Comparison of ENCODE assay signal across 17 cellular contexts in the genomic region with DNA sequence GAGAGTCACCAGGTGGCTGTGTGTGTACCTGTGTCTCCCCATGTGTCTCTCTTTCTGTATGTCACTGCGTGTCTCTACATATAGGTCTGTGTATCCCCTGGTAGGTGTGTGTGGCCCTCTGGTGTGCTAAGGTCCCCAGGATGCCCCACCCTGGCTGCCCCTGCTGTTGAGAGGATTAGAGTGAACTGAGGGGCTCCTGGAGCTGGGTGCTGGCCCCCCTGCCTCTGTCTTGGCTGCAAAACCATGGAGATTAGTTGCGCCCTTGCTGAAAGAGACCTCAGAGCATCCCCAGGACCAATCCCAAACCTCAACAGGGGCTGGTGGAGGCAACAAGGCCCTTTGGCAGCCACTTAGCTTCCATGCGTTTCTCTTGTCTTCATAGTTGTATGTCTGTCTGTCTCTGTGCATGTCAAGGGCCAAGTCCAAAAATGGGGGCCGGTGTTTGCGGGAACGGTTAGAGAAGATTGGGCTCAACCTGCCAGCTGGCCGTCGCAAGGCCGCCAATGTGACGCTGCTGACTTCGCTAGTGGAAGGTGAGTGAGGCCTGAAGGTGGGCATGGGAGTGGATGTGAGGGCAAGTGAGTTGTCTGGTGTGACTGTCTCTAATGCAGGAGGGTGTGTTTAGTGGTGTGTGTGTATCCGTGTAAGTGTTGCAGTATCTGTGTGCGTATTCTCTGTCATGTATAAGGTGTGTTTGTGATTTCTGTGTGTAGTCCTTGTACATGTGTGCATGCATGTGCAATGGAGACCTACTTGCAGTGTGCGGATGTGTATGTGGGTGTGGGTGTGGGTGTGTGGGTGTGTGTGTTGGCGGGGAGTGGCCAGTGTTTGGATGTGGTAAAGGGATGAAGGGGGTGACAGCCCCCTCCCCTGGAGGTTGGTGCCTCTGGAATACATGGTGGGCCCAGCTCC. TPM values are rescaled to one million over a fixed set of nuclear protein-coding genes. Genes with fewer than 3 reads are reported as not detected.
DNase-seq lines count a peak whose midpoint lies in the region; ATAC-seq and TF ChIP-seq lines count a peak whose summit lies in the region.
"Had no signal": no experiment of that assay in that cellular context is flagged by ENCODE, and none has a peak within 500 bp of the region (broad histone marks: within the 10 kb centered on the region; RNA-seq: fewer than 3 reads in every experiment).

No MANE protein-coding gene starts in this region.

- DNase-seq in cardiac septum (ENCODE audit: low spot score) (peak; percentile 69), left ventricle myocardium inferior (no peak), mesenteric fat pad (ENCODE audit: low spot score) (peak; percentile 86), UCSD-AML1 (lab: John Stamatoyannopoulos, UW; ENCODE audit: unreplicated experiment) (no peak), NCI-H774 (lab: John Stamatoyannopoulos, UW) (no peak)
- peak; percentile 40 for DNase-seq in activated CD8-positive, alpha-beta memory T cell treated with anti-CD3 and anti-CD28 coated beads, Interleukin-2, amount 50 U/mL, for 48 hours
- DNase-seq: ACHN, AML-193, COR-L47, EL, H7, NCI-H1048, NCI-H146, NCI-H2081 treated with DMSO at 0.1 percent for 48 hours, NCI-H510A, NCI-H82 had no signal

- no peaks in the 10 kb centered on the region for H3K27me3 ChIP-seq in left ventricle myocardium inferior (ENCODE audit: low read depth)

- H3K9me3 ChIP-seq in left ventricle myocardium inferior (replicated peaks), result no peaks in the 10 kb centered on the region

- intact Hi-C loops in cardiac septum (cut with DNase I) (no loop called here), left ventricle myocardium inferior (cut with micrococcal nuclease) (no loop called here)

- no peak for TF ChIP-seq CTCF in left ventricle myocardium inferior (IDR thresholded peaks at IDR 0.05; ENCODE audit: borderline replicate concordance)

- ATAC-seq in GM19467 (IDR thresholded peaks at IDR 0.05; ENCODE audit: unreplicated experiment), result no peak

- H3K4me3 ChIP-seq in left ventricle myocardium inferior, result no peak overlapping the region

- no peaks in the 10 kb centered on the region for H3K4me1 ChIP-seq in left ventricle myocardium inferior

- peaks cover 5% of the 10 kb centered on the region for H3K36me3 ChIP-seq in left ventricle myocardium inferior

- no peak overlapping the region for H3K27ac ChIP-seq in left ventricle myocardium inferior (replicated peaks)

RNA-seq across cellular contexts. Expression of a gene that starts 16.7 kb away (rescaled TPM):
- 0.48 TPM for total RNA-seq in cardiac septum
- 0.30 TPM for total RNA-seq in left ventricle myocardium inferior
- total RNA-seq in mesenteric fat pad, result 1.2 TPM

RNA-seq across cellular contexts. Expression of a gene that starts 32.2 kb away (rescaled TPM):
- 56.0 TPM for total RNA-seq in cardiac septum
- 26.1 TPM for total RNA-seq in left ventricle myocardium inferior
- 16.0 TPM for total RNA-seq in mesenteric fat pad

RNA-seq across cellular contexts. Expression of a gene that starts 32.6 kb away (rescaled TPM):
- 84.0 TPM for total RNA-seq in cardiac septum
- 64.3 TPM for total RNA-seq in left ventricle myocardium inferior
- total RNA-seq in mesenteric fat pad, result 48.5 TPM

RNA-seq across cellular contexts. Expression of a gene that starts 51.6 kb away (rescaled TPM):
- total RNA-seq in cardiac septum (35.6 TPM), left ventricle myocardium inferior (39.9 TPM), mesenteric fat pad (47.4 TPM)

Comparison
In these comparisons a context has a peak if more than half of its experiments do, and no peak if none do; other contexts are left out.
1. DNase-seq: peak in cardiac septum (single experiment), activated CD8-positive, alpha-beta memory T cell treated with anti-CD3 and anti-CD28 coated beads, Interleukin-2, amount 50 U/mL, for 48 hours (single experiment) and mesenteric fat pad (single experiment); none in left ventricle myocardium inferior (single experiment), UCSD-AML1 (single experiment) and NCI-H774 (single experiment).